ENCODE assay signal across 17 cellular contexts in genomic region chr16:83914091-83914710, GRCh38. TPM values are rescaled to one million over a fixed set of nuclear protein-coding genes. Genes with fewer than 3 reads are reported as not detected.
DNase-seq lines count a peak whose midpoint lies in the region; ATAC-seq, FAIRE-seq and TF ChIP-seq lines count a peak whose summit lies in the region.
"Had no signal": no experiment of that assay in that cellular context is flagged by ENCODE, and none has a peak within 500 bp of the region (broad histone marks: within the 10 kb centered on the region; RNA-seq: fewer than 3 reads in every experiment).

No MANE protein-coding gene starts in this region.

- H3K4me3 ChIP-seq in left ventricle myocardium inferior (no peak overlapping the region), psoas muscle (no peak overlapping the region), small intestine (ENCODE audit: low read depth in 1 of 2, low read length in 2 of 2) (no peak overlapping the region)
- H3K4me3 ChIP-seq: BLaER1 had no signal

- H3K9me3 ChIP-seq in left ventricle myocardium inferior (replicated peaks): no peaks in the 10 kb centered on the region
- H3K9me3 ChIP-seq in psoas muscle: no peaks in the 10 kb centered on the region
- H3K9me3 ChIP-seq in small intestine (ENCODE audit: control insufficient read depth, low read depth): no peaks in the 10 kb centered on the region
- H3K9me3 ChIP-seq: BLaER1 had no signal

- DNase-seq in left ventricle myocardium inferior (no peak), Right ventricle myocardium inferior (ENCODE audit: missing footprints) (no peak), islet precursor cell (peak; percentile 45), psoas muscle (no peak), RPMI8226 (no peak), small intestine (no peak), substantia nigra (lab: John Stamatoyannopoulos, UW) (no peak)
- no peak for DNase-seq in activated naive CD4-positive, alpha-beta T cell treated with anti-CD3 and anti-CD28 coated beads, Interleukin-2, amount 50 U/mL, for 16 hours
- DNase-seq: CD4-positive, alpha-beta memory T cell; DMS79 treated with DMSO at 0.1 percent for 48 hours; GF-D8; HCEC 1CT; IMR-90 had no signal

- intact Hi-C loops in left ventricle myocardium inferior (cut with micrococcal nuclease): no loop called here
- intact Hi-C loops in Right ventricle myocardium inferior (cut with DNase I): loop anchor here (5.0 kb wide), 1 partner anchor 87 kb away; no protein-coding TSS in a partner anchor
- intact Hi-C loops in psoas muscle (cut with DNase I): no loop called here

- peaks cover 44% of the 10 kb centered on the region for H3K4me1 ChIP-seq in left ventricle myocardium inferior
- H3K4me1 ChIP-seq in psoas muscle: peaks cover 13% of the 10 kb centered on the region
- no peaks in the 10 kb centered on the region for H3K4me1 ChIP-seq in small intestine (ENCODE audit: control insufficient read depth in 2 of 2, insufficient read depth in 1 of 2, low read depth in 1 of 2, low read length in 1 of 2)

- peaks cover 88% of the 10 kb centered on the region for H3K36me3 ChIP-seq in left ventricle myocardium inferior
- peaks cover 3 to 77% of the 10 kb centered on the region in 2 donors for H3K36me3 ChIP-seq in psoas muscle (ENCODE audit: insufficient read depth in 1 of 2, low read depth in 1 of 2)
- H3K36me3 ChIP-seq in small intestine (ENCODE audit: control insufficient read depth in 2 of 2, insufficient read depth in 2 of 2, low read length in 2 of 2): peaks cover 27 to 34% of the 10 kb centered on the region in 2 donors

- H3K27me3 ChIP-seq in left ventricle myocardium inferior (ENCODE audit: low read depth): no peaks in the 10 kb centered on the region
- H3K27me3 ChIP-seq in psoas muscle (ENCODE audit: insufficient read depth in 3 of 3, low read length in 2 of 3): no peaks in the 10 kb centered on the region
- H3K27me3 ChIP-seq in small intestine (ENCODE audit: control insufficient read depth in 2 of 2, insufficient read depth in 2 of 2, low read length in 2 of 2): no peaks in the 10 kb centered on the region
- H3K27me3 ChIP-seq: BLaER1 had no signal

- no peak for FAIRE-seq in small intestine (lab: Jason Lieb, UNC)
- FAIRE-seq: GM19239, HTR-8/SVneo had no signal

- ATAC-seq in Right ventricle myocardium inferior (no peak), psoas muscle (no peak)

- TF ChIP-seq CTCF in left ventricle myocardium inferior (IDR thresholded peaks at IDR 0.05; ENCODE audit: borderline replicate concordance) (no peak), psoas muscle (IDR thresholded peaks at IDR 0.05) (no peak)

- H3K27ac ChIP-seq in left ventricle myocardium inferior (replicated peaks) (peak overlapping the region; percentile 93), psoas muscle (peak overlapping the region; percentile 88), small intestine (ENCODE audit: low read depth in 1 of 2, low read length in 1 of 2) (no peak overlapping the region), substantia nigra (ENCODE audit: low read depth, low read length, poor library complexity, severe bottlenecking) (no peak overlapping the region)
- H3K27ac ChIP-seq: 22Rv1, BLaER1 had no signal

- WGBS in psoas muscle, 3 donors: 91 to 95% (median 93%) methylated on average over 21 of the region's 21 CpGs
- 93 to 96% (median 96%) methylated on average over 21 of the region's 21 CpGs for WGBS in small intestine, 3 donors

RNA-seq across cellular contexts. Expression of gene MLYCD, which starts 15.3 kb away (rescaled TPM):
- 50.4 TPM for total RNA-seq in left ventricle myocardium inferior
- total RNA-seq in Right ventricle myocardium inferior: 48.2 TPM
- 10 to 100 TPM; 14.7 to 21.6 (median 17.8) TPM for total RNA-seq in psoas muscle
- 10 to 100 TPM in 1 of 3 donors, 1 to 10 TPM in 2; 8.3 to 14.0 (median 9.3) TPM for polyA plus RNA-seq in psoas muscle
- polyA plus RNA-seq in small intestine: 1 to 10 TPM; 2.2 to 3.7 (median 3.1) TPM

RNA-seq across cellular contexts. Expression of gene OSGIN1, which starts 38.8 kb away (rescaled TPM):
- total RNA-seq in left ventricle myocardium inferior (12.5 TPM), Right ventricle myocardium inferior (8.2 TPM), psoas muscle (10 to 100 TPM; 10.4 to 33.7 (median 24.9) TPM)
- polyA plus RNA-seq in psoas muscle (10 to 100 TPM; 18.4 to 39.4 (median 37.0) TPM), small intestine (100 to 1,000 TPM in 1 of 3 donors, 10 to 100 TPM in 2; 17.7 to 101 (median 64.6) TPM)

RNA-seq across cellular contexts. Expression of gene NECAB2, which starts 53.8 kb away (rescaled TPM):
- total RNA-seq in left ventricle myocardium inferior (0.69 TPM), Right ventricle myocardium inferior (1.8 TPM), psoas muscle (not detected)
- polyA plus RNA-seq in psoas muscle (under 1 TPM; 0.04 to 0.13 (median 0.09) TPM), small intestine (1 to 10 TPM in 1 of 3 donors, not detected in 2; 5.9 TPM)
- total RNA-seq: CD4-positive, alpha-beta memory T cell; IMR-90 had no signal
- polyA plus RNA-seq: CD4-positive, alpha-beta memory T cell had no signal

Comparison
In these comparisons a context has a peak if more than half of its experiments do, and no peak if none do; other contexts are left out.
1. H3K27ac ChIP-seq: peak in left ventricle myocardium inferior (single experiment) and psoas muscle (single experiment); none in small intestine (0 of 2) and substantia nigra (single experiment).